9 cellular contexts compared by ENCODE assay signal in genomic region chr2:39099820-39100728, GRCh38. TPM values are rescaled to one million over a fixed set of nuclear protein-coding genes. Genes with fewer than 3 reads are reported as not detected.
DNase-seq lines count a peak whose midpoint lies in the region; ATAC-seq, FAIRE-seq and TF ChIP-seq lines count a peak whose summit lies in the region.
"Had no signal": no experiment of that assay in that cellular context is flagged by ENCODE, and none has a peak within 500 bp of the region (broad histone marks: within the 10 kb centered on the region; RNA-seq: fewer than 3 reads in every experiment).

No MANE protein-coding gene starts in this region.

- POLR2A ChIA-PET in CD4-positive, alpha-beta memory T cell (lab: Charles Lee; ENCODE audit: partially characterized antibody): no interaction called here

- H3K4me1 Mint-ChIP-seq in CD4-positive, alpha-beta memory T cell: peaks cover 50 to 82% (median 66%) of the 10 kb centered on the region in 4 donors

- no peak overlapping the region for H3K4me3 ChIP-seq in CD4-positive, alpha-beta memory T cell (ENCODE audit: low read length in 2 of 2)
- no peak overlapping the region for H3K4me3 ChIP-seq in lower lobe of right lung

- intact Hi-C loops in CD4-positive, alpha-beta memory T cell (cut with micrococcal nuclease): no loop called here
- intact Hi-C loops in lower lobe of right lung (cut with DNase I) (no loop called here), posterior cingulate gyrus (cut with DNase I) (no loop called here)

- no peaks in the 10 kb centered on the region for H3K36me3 ChIP-seq in CD4-positive, alpha-beta memory T cell (ENCODE audit: insufficient read depth, low read length)
- no peaks in the 10 kb centered on the region for H3K36me3 ChIP-seq in lower lobe of right lung

- CTCF ChIA-PET in CD4-positive, alpha-beta memory T cell (lab: Charles Lee; ENCODE audit: partially characterized antibody): interaction anchor here (2.6 kb wide), 1 partner anchor 130 kb away, joined by 9 read pairs; no protein-coding TSS in a partner anchor

- peak; percentile 78 for ATAC-seq in HG03342 (IDR thresholded peaks at IDR 0.05; ENCODE audit: unreplicated experiment)
- no peak for ATAC-seq in lower lobe of right lung

- H3K9me3 ChIP-seq in CD4-positive, alpha-beta memory T cell (ENCODE audit: control insufficient read depth in 1 of 2, low read length in 2 of 2): no peaks in the 10 kb centered on the region
- H3K9me3 ChIP-seq in lower lobe of right lung: no peaks in the 10 kb centered on the region

- H3K9me3 Mint-ChIP-seq in CD4-positive, alpha-beta memory T cell: no peaks in the 10 kb centered on the region

- peak; percentile 76 for FAIRE-seq in GM19239 (lab: Jason Lieb, UNC)

- peaks cover 77% of the 10 kb centered on the region for H3K4me1 ChIP-seq in CD4-positive, alpha-beta memory T cell (ENCODE audit: insufficient read depth, low read length)
- peaks cover 18% of the 10 kb centered on the region for H3K4me1 ChIP-seq in lower lobe of right lung

- H3K27me3 Mint-ChIP-seq in CD4-positive, alpha-beta memory T cell: no peaks in the 10 kb centered on the region

- H3K27me3 ChIP-seq in CD4-positive, alpha-beta memory T cell (ENCODE audit: insufficient read depth, low read length): no peaks in the 10 kb centered on the region
- H3K27me3 ChIP-seq in lower lobe of right lung (ENCODE audit: low read depth): no peaks in the 10 kb centered on the region

- no peak overlapping the region for H3K27ac ChIP-seq in CD4-positive, alpha-beta memory T cell (ENCODE audit: low read depth, low read length)
- no peak overlapping the region for H3K27ac ChIP-seq in lower lobe of right lung
- H3K27ac ChIP-seq: parathyroid adenoma had no signal

- DNase-seq in CD4-positive, alpha-beta memory T cell: peak in 4 of 5 donors; percentile 15 to 46 (median 22)
- DNase-seq in GM19239 (ENCODE audit: insufficient read length, low spot score) (no peak), amniotic epithelial cell (ENCODE audit: low read depth) (peak; percentile 53), lower lobe of right lung (no peak), SKM-1 (lab: John Stamatoyannopoulos, UW; ENCODE audit: unreplicated experiment) (no peak), posterior cingulate gyrus (no peak), NCI-H82 (lab: John Stamatoyannopoulos, UW) (no peak)

- H3K4me3 Mint-ChIP-seq in CD4-positive, alpha-beta memory T cell: peak overlapping the region in 7 of 8 donors; percentile 26 to 67 (median 54)

- TF ChIP-seq CTCF in lower lobe of right lung (IDR thresholded peaks at IDR 0.05): no peak

- H3K36me3 Mint-ChIP-seq in CD4-positive, alpha-beta memory T cell: peaks cover 15 to 17% of the 10 kb centered on the region in 2 donors

- H3K27ac Mint-ChIP-seq in CD4-positive, alpha-beta memory T cell: peak overlapping the region; percentile 15 to 84 (median 63)

RNA-seq across cellular contexts. Expression of gene SOS1, which starts 20.8 kb away (rescaled TPM):
- 100 to 1,000 TPM in 1 of 2 experiments, 10 to 100 TPM in 1; 94.4 to 103 TPM for total RNA-seq in CD4-positive, alpha-beta memory T cell
- polyA plus RNA-seq in CD4-positive, alpha-beta memory T cell: 10 to 100 TPM in 1 of 2 donors, 1 to 10 TPM in 1; 5.7 to 25.6 TPM
- 43.6 TPM for total RNA-seq in lower lobe of right lung

Comparison
In these comparisons a context has a peak if more than half of its experiments do, and no peak if none do; other contexts are left out.
1. DNase-seq: peak in CD4-positive, alpha-beta memory T cell (4 of 5) and amniotic epithelial cell (single experiment); none in GM19239 (single experiment), lower lobe of right lung (single experiment), SKM-1 (single experiment), posterior cingulate gyrus (0 of 10) and NCI-H82 (single experiment).